In genomic region chr2:8270699-8271098, GRCh38 we compare ENCODE assay signal across 1 cellular context.
TF ChIP-seq lines count a peak whose summit lies in the region.

No MANE protein-coding gene starts in this region.

TF ChIP-seq in liver, 16 proteins besides CTCF, POLR2A, EP300 and RAD21 (continued from another document):
- TF ChIP-seq REST (IDR thresholded peaks at IDR 0.05) (no peak), YY1 (IDR thresholded peaks at IDR 0.05) (no peak), TAF1 (conservative IDR thresholded peaks at IDR 0.05) (no peak), GABPA (IDR thresholded peaks at IDR 0.05 in 1 of 2, conservative IDR thresholded peaks at IDR 0.05 in 1 of 2) (no peak), RXRA (IDR thresholded peaks at IDR 0.05) (peak in 1 of 2 donors; percentile 73), HNF4G (IDR thresholded peaks at IDR 0.05) (peak; percentile 39), HNF4A (conservative IDR thresholded peaks at IDR 0.05) (peak; percentile 46 to 87), FOXA1 (IDR thresholded peaks at IDR 0.05) (no peak), EGR1 (IDR thresholded peaks at IDR 0.05; ENCODE audit: low read depth in 2 of 2) (no peak), FOXA2 (IDR thresholded peaks at IDR 0.05) (no peak), JUND (IDR thresholded peaks at IDR 0.05) (no peak), ATF3 (IDR thresholded peaks at IDR 0.05) (no peak), SP1 (IDR thresholded peaks at IDR 0.05) (peak; percentile 76), NR2F2 (IDR thresholded peaks at IDR 0.05) (no peak)
- TF ChIP-seq, protein P1, sequence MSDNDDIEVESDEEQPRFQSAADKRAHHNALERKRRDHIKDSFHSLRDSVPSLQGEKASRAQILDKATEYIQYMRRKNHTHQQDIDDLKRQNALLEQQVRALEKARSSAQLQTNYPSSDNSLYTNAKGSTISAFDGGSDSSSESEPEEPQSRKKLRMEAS (IDR thresholded peaks at IDR 0.05): no peak
